ENCODE assay signal across 8 cellular contexts in the genomic region with DNA sequence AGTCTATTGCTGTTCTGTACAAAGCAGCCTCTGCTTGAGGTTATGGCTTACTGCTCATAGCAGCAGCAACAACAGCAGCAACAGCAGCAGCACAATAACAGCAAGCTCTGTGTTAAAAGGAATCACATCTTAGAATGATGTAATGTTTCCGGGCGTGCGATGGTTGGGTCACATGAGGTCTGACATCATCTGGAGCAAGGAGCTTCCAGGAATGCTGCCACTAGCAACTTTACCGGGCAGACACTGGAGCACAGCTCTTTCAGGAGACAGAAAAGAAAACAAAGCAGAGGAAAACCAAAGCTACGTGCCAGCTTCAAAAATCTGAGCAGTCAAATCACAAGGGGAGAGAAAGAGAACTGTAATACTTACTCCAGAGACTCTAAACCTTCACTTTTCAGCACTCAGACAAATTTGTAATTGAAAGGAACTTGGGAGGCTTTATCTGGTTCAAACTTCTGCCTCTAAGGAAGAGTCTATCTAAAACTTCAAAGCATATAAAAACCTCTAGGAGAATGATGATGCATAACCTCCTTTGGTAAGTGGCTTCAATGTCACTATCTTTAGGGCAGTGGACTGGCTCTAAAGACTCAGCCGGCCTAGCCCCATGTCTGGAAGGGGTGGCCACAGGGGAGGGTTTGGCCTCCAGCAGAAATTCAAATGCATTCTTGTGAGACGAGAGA.
A peak's percentile ranks its signal among the peaks of the same experiment; 100 is the strongest.
DNase-seq lines count a peak whose midpoint lies in the region; ATAC-seq and TF ChIP-seq lines count a peak whose summit lies in the region.

No MANE protein-coding gene starts in this region.

- ATAC-seq in GM18867 (IDR thresholded peaks at IDR 0.05; ENCODE audit: unreplicated experiment) = no peak

- no peak for TF ChIP-seq CTCF in cardiac fibroblast (IDR thresholded peaks at IDR 0.05; ENCODE audit: low read depth, low read length)

- no peak overlapping the region for H3K4me3 ChIP-seq in cardiac fibroblast (replicated peaks in 1 of 2; ENCODE audit: low read depth in 2 of 2, low read length in 2 of 2)

- peak; percentile 80 for DNase-seq in AG08396 (ENCODE audit: low spot score)
- DNase-seq in NCI-H2029 treated with DMSO at 0.1 percent for 48 hours (lab: John Stamatoyannopoulos, UW) = peak; percentile 8
- DNase-seq in cardiac fibroblast (ENCODE audit: low read depth in 2 of 2) = peak; percentile 94 to 96
- DNase-seq in kidney glomerular epithelial cell (lab: John Stamatoyannopoulos, UW) = peak; percentile 93
- DNase-seq in superior temporal gyrus (ENCODE audit: extremely low spot score) = peak; percentile 65
- DNase-seq in NCI-H524 treated with DMSO at 0.1 percent for 48 hours (lab: John Stamatoyannopoulos, UW) = no peak
- no peak for DNase-seq in SKM-1 (lab: John Stamatoyannopoulos, UW; ENCODE audit: unreplicated experiment)

Comparison
In these comparisons a context has a peak if more than half of its experiments do, and no peak if none do; other contexts are left out.
1. DNase-seq: peak in AG08396 (single experiment), NCI-H2029 treated with DMSO at 0.1 percent for 48 hours (single experiment), cardiac fibroblast (2 of 2), kidney glomerular epithelial cell (single experiment) and superior temporal gyrus (single experiment); none in NCI-H524 treated with DMSO at 0.1 percent for 48 hours (single experiment) and SKM-1 (single experiment).